ENCODE assay signal across 1 cellular context in the genomic region with DNA sequence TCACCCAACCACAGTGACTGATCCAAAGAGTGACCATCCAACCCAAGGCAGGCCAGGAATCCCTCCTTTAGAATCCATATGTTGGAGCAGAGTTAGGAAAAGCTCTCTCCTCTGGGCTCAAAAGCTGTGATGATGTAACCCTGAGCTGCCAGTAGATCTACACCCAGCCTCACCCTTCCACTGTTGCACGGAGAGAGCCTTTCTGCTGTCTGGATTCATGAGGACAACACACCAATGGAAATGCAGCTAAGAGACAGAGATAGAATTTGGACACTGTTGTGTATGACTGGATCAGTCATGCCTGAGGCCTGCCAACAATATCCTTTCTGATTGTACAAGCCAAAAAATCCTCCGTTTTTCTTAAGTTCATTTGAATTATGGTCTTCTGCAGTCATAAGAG.
TF ChIP-seq lines count a peak whose summit lies in the region.

No MANE protein-coding gene starts in this region.

TF ChIP-seq in K562, 482 proteins besides CTCF, POLR2A, EP300 and RAD21:
- TF ChIP-seq ATF3 (IDR thresholded peaks at IDR 0.05) (peak; percentile 52), ATF3 (CRISPR knock-in tag; conservative IDR thresholded peaks at IDR 0.05) (no peak), ZSCAN32 (CRISPR knock-in tag; IDR thresholded peaks at IDR 0.05) (no peak)
